ENCODE assay signal across 8 cellular contexts in the genomic region with DNA sequence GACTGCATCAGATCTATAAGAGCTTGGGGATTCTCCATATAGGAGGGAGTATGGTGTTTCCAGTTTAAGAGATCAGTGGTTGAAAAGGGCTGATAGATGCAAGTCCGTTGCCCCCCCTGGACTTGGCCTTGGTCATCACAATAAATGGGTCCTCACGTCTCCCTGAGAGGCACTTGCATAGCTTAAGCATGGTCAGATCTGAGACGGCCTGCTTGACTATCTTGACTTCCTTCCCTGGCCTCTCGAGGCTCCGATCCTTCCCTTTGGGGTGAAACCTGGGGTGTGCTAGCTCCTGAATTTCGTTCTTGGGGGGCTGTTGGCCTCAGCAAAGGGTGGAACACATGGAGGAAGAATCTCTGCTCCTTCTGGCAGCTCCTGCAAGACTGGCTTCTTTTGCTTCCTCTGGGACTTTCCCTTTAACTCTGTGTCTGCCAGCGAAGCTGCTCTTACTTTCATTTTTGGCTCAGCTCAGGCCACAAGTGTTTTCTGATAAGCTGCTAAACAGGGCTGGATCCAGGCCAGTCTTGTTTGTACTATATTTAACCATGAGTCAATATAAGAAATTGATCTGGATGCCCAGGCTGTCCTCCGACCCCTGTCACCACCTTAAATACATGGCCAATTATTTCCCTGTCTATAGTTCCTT. TPM values are rescaled to one million over a fixed set of nuclear protein-coding genes. Genes with fewer than 3 reads are reported as not detected.
DNase-seq lines count a peak whose midpoint lies in the region; ATAC-seq and TF ChIP-seq lines count a peak whose summit lies in the region.

No MANE protein-coding gene starts in this region.

- H3K36me3 ChIP-seq in left ventricle myocardium inferior (no peaks in the 10 kb centered on the region), subcutaneous abdominal adipose tissue (ENCODE audit: control insufficient read depth in 5 of 5, insufficient read depth in 5 of 5, low read length in 5 of 5) (no peaks in the 10 kb centered on the region)

- DNase-seq in AG10803 (ENCODE audit: low read depth) (peak; percentile 36), left ventricle myocardium inferior (no peak), NCI-H345 (lab: John Stamatoyannopoulos, UW) (no peak), HK-2 (ENCODE audit: unreplicated experiment) (no peak)
- DNase-seq in activated CD4-positive, CD25-positive, alpha-beta regulatory T cell treated with anti-CD3 and anti-CD28 coated beads, Interleukin-2, amount 50 U/mL, for 72 hours = peak; percentile 37

- no peak for TF ChIP-seq CTCF in AG10803 (conservative IDR thresholded peaks at IDR 0.05; ENCODE audit: low read length)
- TF ChIP-seq CTCF in left ventricle myocardium inferior (IDR thresholded peaks at IDR 0.05; ENCODE audit: borderline replicate concordance) = no peak

- H3K4me3 ChIP-seq in AG10803 (ENCODE audit: low read length) = peak overlapping the region; percentile 47
- peak overlapping the region; percentile 52 for H3K4me3 ChIP-seq in left ventricle myocardium inferior
- H3K4me3 ChIP-seq in subcutaneous abdominal adipose tissue (ENCODE audit: low read depth in 1 of 5, low read length in 5 of 5) = peak overlapping the region; percentile 49 to 70 (median 59)

- peak; percentile 13 for TF ChIP-seq POLR2A in GM19099 (IDR thresholded peaks at IDR 0.05; ENCODE audit: extremely low read depth, insufficient read length, low read depth)

- H3K9me3 ChIP-seq in left ventricle myocardium inferior (replicated peaks) (peaks cover 11% of the 10 kb centered on the region), subcutaneous abdominal adipose tissue (ENCODE audit: control insufficient read depth in 5 of 5, low read length in 5 of 5) (peaks cover 0 to 8% (median 2%) of the 10 kb centered on the region in 5 donors)

- intact Hi-C loops in left ventricle myocardium inferior (cut with micrococcal nuclease) = no loop called here

- peak overlapping the region in 3 of 5 donors; percentile 6 to 60 (median 46) for H3K9ac ChIP-seq in subcutaneous abdominal adipose tissue (ENCODE audit: low read length in 5 of 5)

- H3K27me3 ChIP-seq in left ventricle myocardium inferior (ENCODE audit: low read depth) (peaks cover 6% of the 10 kb centered on the region), subcutaneous abdominal adipose tissue (ENCODE audit: control insufficient read depth in 5 of 5, insufficient read depth in 4 of 5, low read length in 5 of 5) (no peaks in the 10 kb centered on the region)

- ATAC-seq in HG03196 (IDR thresholded peaks at IDR 0.05; ENCODE audit: unreplicated experiment) = peak; percentile 95

- H3K27ac ChIP-seq in left ventricle myocardium inferior (replicated peaks) = no peak overlapping the region
- H3K27ac ChIP-seq in subcutaneous abdominal adipose tissue (ENCODE audit: low read depth, low read length) = no peak overlapping the region

- peaks cover 22% of the 10 kb centered on the region for H3K4me1 ChIP-seq in left ventricle myocardium inferior
- H3K4me1 ChIP-seq in subcutaneous abdominal adipose tissue (ENCODE audit: control insufficient read depth in 5 of 5, insufficient read depth in 5 of 5, low read length in 5 of 5) = peaks cover 1 to 22% (median 12%) of the 10 kb centered on the region in 5 donors

RNA-seq across cellular contexts. Expression of gene ZNF485, which starts 11.2 kb away (rescaled TPM):
- 1.5 TPM for total RNA-seq in left ventricle myocardium inferior

RNA-seq across cellular contexts. Expression of gene ZNF239, which starts 20.7 kb away (rescaled TPM):
- total RNA-seq in left ventricle myocardium inferior = 1.5 TPM

RNA-seq across cellular contexts. Expression of gene ZNF32, which starts 53.6 kb away (rescaled TPM):
- 45.1 TPM for total RNA-seq in left ventricle myocardium inferior

Comparison
In these comparisons a context has a peak if more than half of its experiments do, and no peak if none do; other contexts are left out.
1. DNase-seq: peak in AG10803 (single experiment) and activated CD4-positive, CD25-positive, alpha-beta regulatory T cell treated with anti-CD3 and anti-CD28 coated beads, Interleukin-2, amount 50 U/mL, for 72 hours (single experiment); none in left ventricle myocardium inferior (single experiment), NCI-H345 (single experiment) and HK-2 (single experiment).
2. Peak in every context shown above with its lines, with median percentiles within 50 percentile points of each other: H3K4me3 ChIP-seq.